In genomic region chr1:165717918-165718515, GRCh38 we compare ENCODE assay signal across 8 cellular contexts. TPM values are rescaled to one million over a fixed set of nuclear protein-coding genes. Genes with fewer than 3 reads are reported as not detected.
DNase-seq lines count a peak whose midpoint lies in the region; ATAC-seq, FAIRE-seq and TF ChIP-seq lines count a peak whose summit lies in the region.

No MANE protein-coding gene starts in this region.

- H3K4me3 ChIP-seq in Jurkat, Clone E6-1 (ENCODE audit: low read length): no peak overlapping the region
- no peak overlapping the region for H3K4me3 ChIP-seq in bronchial epithelial cell (ENCODE audit: low read depth, low read length)
- H3K4me3 ChIP-seq in HepG2 (replicated peaks in 1 of 3; ENCODE audit: insufficient read depth in 1 of 3, low read depth in 2 of 3, low read length in 3 of 3): no peak overlapping the region

- H3K27me3 ChIP-seq in bronchial epithelial cell (ENCODE audit: control insufficient read depth, insufficient read depth, low read length): no peaks in the 10 kb centered on the region
- H3K27me3 ChIP-seq in HepG2 (ENCODE audit: control insufficient read depth in 1 of 2, insufficient read depth in 2 of 2, low read length in 2 of 2): no peaks in the 10 kb centered on the region

- no peaks in the 10 kb centered on the region for H3K36me3 Mint-ChIP-seq in CD14-positive monocyte
- H3K36me3 Mint-ChIP-seq in type B pancreatic cell: no peaks in the 10 kb centered on the region

- POLR2A ChIA-PET in HepG2 (lab: Yijun Ruan, JAX): interaction anchor here (0.6 kb wide), 1 partner anchor 193 kb away, joined by 3 read pairs; no protein-coding TSS in a partner anchor

- H3K4me2 ChIP-seq in HepG2 (ENCODE audit: low read depth, low read length): no peak overlapping the region

- H3K36me3 ChIP-seq in bronchial epithelial cell (ENCODE audit: control insufficient read depth, insufficient read depth, low read length) (no peaks in the 10 kb centered on the region), HepG2 (replicated peaks in 1 of 2; ENCODE audit: control insufficient read depth in 1 of 2, insufficient read depth in 2 of 2, low read length in 2 of 2) (no peaks in the 10 kb centered on the region)

- no peak for TF ChIP-seq EP300 in HepG2 (IDR thresholded peaks at IDR 0.05; ENCODE audit: low read depth in 2 of 2, low read length in 2 of 2)
- TF ChIP-seq EP300 in HepG2 (CRISPR knock-in tag; IDR thresholded peaks at IDR 0.05; ENCODE audit: borderline replicate concordance): no peak

- TF ChIP-seq RAD21 in HepG2 (CRISPR knock-in tag; IDR thresholded peaks at IDR 0.05): peak; percentile 75

- TF ChIP-seq POLR2A in GM12891 (IDR thresholded peaks at IDR 0.05; ENCODE audit: low read depth, low read length): no peak
- no peak for TF ChIP-seq POLR2A in HepG2 (IDR thresholded peaks at IDR 0.05; ENCODE audit: insufficient read depth in 1 of 2, low read depth in 2 of 2, low read length in 2 of 2)

- H3K4me1 Mint-ChIP-seq in CD14-positive monocyte (no peaks in the 10 kb centered on the region), type B pancreatic cell (ENCODE audit: unreplicated experiment) (no peaks in the 10 kb centered on the region)

- no peak overlapping the region for H3K27ac ChIP-seq in HepG2 (ENCODE audit: extremely low read length, insufficient read depth, low read length)

- H3K4me3 Mint-ChIP-seq in CD14-positive monocyte (no peak overlapping the region), type B pancreatic cell (no peak overlapping the region)

- H4K20me1 ChIP-seq in HepG2 (ENCODE audit: insufficient read depth, low read length): no peaks in the 10 kb centered on the region

- no TSS peak for BruUV-seq in HepG2 (replicated peaks; lab: Mats Ljungman, UMichigan)

- no peaks in the 10 kb centered on the region for H3K9me3 Mint-ChIP-seq in CD14-positive monocyte
- peaks cover 4% of the 10 kb centered on the region for H3K9me3 Mint-ChIP-seq in type B pancreatic cell

- ATAC-seq in HepG2: peak; percentile 89

- no peak overlapping the region for H2AFZ ChIP-seq in HepG2 (ENCODE audit: low read length)

- FAIRE-seq in GM12891 (lab: Jason Lieb, UNC): peak; percentile 78
- FAIRE-seq in RCC 7860 (lab: Jason Lieb, UNC): peak; percentile 48
- no peak for FAIRE-seq in bronchial epithelial cell (lab: Jason Lieb, UNC)
- peak; percentile 55 for FAIRE-seq in HepG2 (lab: Jason Lieb, UNC)

- H3K4me1 ChIP-seq in HepG2 (ENCODE audit: insufficient read depth, low read length): peaks cover 25% of the 10 kb centered on the region

- TF ChIP-seq CTCF in CD14-positive monocyte (IDR thresholded peaks at IDR 0.05): peak; percentile 51
- peak; percentile 64 for TF ChIP-seq CTCF in bronchial epithelial cell (IDR thresholded peaks at IDR 0.05; ENCODE audit: insufficient read depth, low read length, severe bottlenecking)
- peak; percentile 87 for TF ChIP-seq CTCF in HepG2 (CRISPR knock-in tag; IDR thresholded peaks at IDR 0.05)
- peak; percentile 79 for TF ChIP-seq CTCF in type B pancreatic cell (conservative IDR thresholded peaks at IDR 0.05)

- peaks cover 0 to 4% (median 0%) of the 10 kb centered on the region in 3 donors for H3K27me3 Mint-ChIP-seq in CD14-positive monocyte (ENCODE audit: low read depth in 3 of 3)
- H3K27me3 Mint-ChIP-seq in type B pancreatic cell: no peaks in the 10 kb centered on the region

- H3K9ac ChIP-seq in HepG2 (ENCODE audit: insufficient read depth, low read depth, low read length): no peak overlapping the region

- CTCF ChIA-PET in HepG2 (lab: Yijun Ruan, JAX; ENCODE audit: low intra/inter-chr PET ratio, low total read pairs): interaction anchor here (1.3 to 3.0 kb wide), 4 partner anchors 153 to 210 kb away, joined by 4 to 38 read pairs (median 6); no protein-coding TSS in a partner anchor

- H3K27ac Mint-ChIP-seq in CD14-positive monocyte (no peak overlapping the region), type B pancreatic cell (no peak overlapping the region)

- H3K79me2 ChIP-seq in HepG2 (ENCODE audit: insufficient read depth, low read length): no peaks in the 10 kb centered on the region

- no peak for DNase-seq in CD14-positive monocyte (ENCODE audit: low spot score)
- DNase-seq in GM12891 (ENCODE audit: insufficient read length, low spot score): peak; percentile 29
- DNase-seq in Jurkat, Clone E6-1 (ENCODE audit: low read depth, low spot score): peak; percentile 73
- DNase-seq in RCC 7860 (ENCODE audit: low spot score): peak; percentile 56
- peak; percentile 59 for DNase-seq in bronchial epithelial cell (ENCODE audit: low read depth)
- peak; percentile 69 for DNase-seq in HepG2 (ENCODE audit: low spot score)
- no peak for DNase-seq in type B pancreatic cell (ENCODE audit: extremely low spot score, unreplicated experiment)
- DNase-seq in middle frontal gyrus (ENCODE audit: extremely low spot score, low spot score): no peak

- in situ Hi-C loops in HepG2 (cut with HindIII; ENCODE audit: extremely low pct_ligation_motif_present, low pct_unique_long_range_greater_than_20kb): loop anchor here (25.0 kb wide), 1 partner anchor 444 kb away; the partner anchor contains the start of gene FAM78B

- WGBS in HepG2 (ENCODE audit: low lambda C conversion rate): 2% methylated on average over 4 of the region's 4 CpGs

- H3K9me3 ChIP-seq in HepG2 (ENCODE audit: low read length): no peaks in the 10 kb centered on the region

- intact Hi-C loops in CD14-positive monocyte (cut with micrococcal nuclease): loop anchor here (5.0 kb wide), 1 partner anchor 194 kb away; no protein-coding TSS in a partner anchor
- intact Hi-C loops in HepG2 (cut with micrococcal nuclease; ENCODE audit: unreplicated experiment): loop anchor here (1.0 kb wide), 3 partner anchors 117 to 196 kb away; no protein-coding TSS in a partner anchor

TF ChIP-seq in GM12891, 5 proteins besides CTCF, POLR2A, EP300 and RAD21 (continues in another document):
- TF ChIP-seq POU2F2 (IDR thresholded peaks at IDR 0.05; ENCODE audit: low read depth, low read length): no peak

RNA-seq across cellular contexts. Expression of gene ALDH9A1, which starts 19.7 kb away (rescaled TPM):
- polyA plus RNA-seq in CD14-positive monocyte (10 to 100 TPM; 57.7 to 60.0 TPM), HepG2 (2011; rRNA removed) (17.1 and 27.5 TPM in 2 replicates)
- polyA plus RNA-seq in GM12891 (2012; ENCODE audit: low read depth, missing spikeins): 29.9 TPM
- polyA plus RNA-seq in Jurkat, Clone E6-1 (2012; ENCODE audit: insufficient read depth, insufficient read length): 45.5 TPM
- total RNA-seq in bronchial epithelial cell (44.0 and 51.5 TPM in 2 replicates), HepG2 (2016; rRNA removed; fragmentation: Illumina TruSeq; extraction: Trizol) (38.5 and 52.7 TPM in 2 replicates), type B pancreatic cell (ENCODE audit: low replicate concordance) (44.7 and 57.8 TPM in 2 replicates)
- 7.1 and 9.1 TPM in 2 replicates for total RNA-seq in HepG2 (2016; cell fraction: cytosol; rRNA removed; fragmentation: Illumina TruSeq; extraction: Trizol; ENCODE audit: low read depth)
- 38.4 and 54.3 TPM in 2 replicates for total RNA-seq in HepG2 (2016; cell fraction: insoluble cytoplasmic fraction; rRNA removed; fragmentation: Illumina TruSeq; extraction: Trizol)
- total RNA-seq in HepG2 (2016; cell fraction: membrane; rRNA removed; fragmentation: Illumina TruSeq; extraction: Trizol): 14.3 and 17.8 TPM in 2 replicates
- 19.4 and 21.3 TPM in 2 replicates for total RNA-seq in HepG2 (2016; cell fraction: nucleus; rRNA removed; fragmentation: Illumina TruSeq; extraction: Trizol)
- polyA plus RNA-seq in HepG2 (2011; cell fraction: cytosol; rRNA removed): 11.1 and 19.0 TPM in 2 replicates
- 6.4 and 7.2 TPM in 2 replicates for polyA plus RNA-seq in HepG2 (2011; cell fraction: nucleus; rRNA removed)
- polyA plus RNA-seq in HepG2 (2012): 17.1 and 26.3 TPM in 2 replicates
- 3.8 and 4.1 TPM in 2 replicates for polyA plus RNA-seq in HepG2 (2016; cell fraction: cytosol; fragmentation: Illumina TruSeq; extraction: Trizol; ENCODE audit: low read depth)
- polyA plus RNA-seq in HepG2 (2016; cell fraction: insoluble cytoplasmic fraction; fragmentation: Illumina TruSeq; extraction: Trizol; ENCODE audit: low read depth): 44.3 and 45.9 TPM in 2 replicates
- polyA plus RNA-seq in HepG2 (2016; cell fraction: membrane; fragmentation: Illumina TruSeq; extraction: Trizol; ENCODE audit: low read depth): 9.1 and 10.6 TPM in 2 replicates
- 19.2 and 22.1 TPM in 2 replicates for polyA plus RNA-seq in HepG2 (2016; cell fraction: nucleus; fragmentation: Illumina TruSeq; extraction: Trizol; ENCODE audit: insufficient read depth, low read depth)
- polyA minus RNA-seq in HepG2 (2011; rRNA and poly(A)+ RNA removed; ENCODE audit: low replicate concordance): 23.3 and 82.5 TPM in 2 replicates
- 19.5 and 19.6 TPM in 2 replicates for polyA minus RNA-seq in HepG2 (2011; cell fraction: cytosol; rRNA and poly(A)+ RNA removed)
- 14.4 and 23.9 TPM in 2 replicates for polyA minus RNA-seq in HepG2 (2011; cell fraction: nucleus; rRNA and poly(A)+ RNA removed)

RNA-seq across cellular contexts. Expression of gene TMCO1, which starts 50.7 kb away (rescaled TPM):
- polyA plus RNA-seq in CD14-positive monocyte (100 to 1,000 TPM; 146 to 154 TPM), HepG2 (2011; rRNA removed) (106 TPM in 2 replicates)
- 58.6 TPM for polyA plus RNA-seq in GM12891 (2012; ENCODE audit: low read depth, missing spikeins)
- 114 TPM for polyA plus RNA-seq in Jurkat, Clone E6-1 (2012; ENCODE audit: insufficient read depth, insufficient read length)
- total RNA-seq in bronchial epithelial cell (75.4 and 80.6 TPM in 2 replicates), HepG2 (2016; rRNA removed; fragmentation: Illumina TruSeq; extraction: Trizol) (85.3 and 119 TPM in 2 replicates), type B pancreatic cell (ENCODE audit: low replicate concordance) (95.0 and 109 TPM in 2 replicates)
- total RNA-seq in HepG2 (2016; cell fraction: cytosol; rRNA removed; fragmentation: Illumina TruSeq; extraction: Trizol; ENCODE audit: low read depth): 21.5 and 21.7 TPM in 2 replicates
- 96.8 and 124 TPM in 2 replicates for total RNA-seq in HepG2 (2016; cell fraction: insoluble cytoplasmic fraction; rRNA removed; fragmentation: Illumina TruSeq; extraction: Trizol)
- total RNA-seq in HepG2 (2016; cell fraction: membrane; rRNA removed; fragmentation: Illumina TruSeq; extraction: Trizol): 36.9 and 37.7 TPM in 2 replicates
- total RNA-seq in HepG2 (2016; cell fraction: nucleus; rRNA removed; fragmentation: Illumina TruSeq; extraction: Trizol): 87.3 and 93.4 TPM in 2 replicates
- polyA plus RNA-seq in HepG2 (2011; cell fraction: cytosol; rRNA removed): 52.5 and 87.0 TPM in 2 replicates
- polyA plus RNA-seq in HepG2 (2011; cell fraction: nucleus; rRNA removed): 16.1 and 21.6 TPM in 2 replicates
- polyA plus RNA-seq in HepG2 (2012): 47.2 and 80.4 TPM in 2 replicates
- polyA plus RNA-seq in HepG2 (2016; cell fraction: cytosol; fragmentation: Illumina TruSeq; extraction: Trizol; ENCODE audit: low read depth): 21.4 and 21.8 TPM in 2 replicates
- polyA plus RNA-seq in HepG2 (2016; cell fraction: insoluble cytoplasmic fraction; fragmentation: Illumina TruSeq; extraction: Trizol; ENCODE audit: low read depth): 89.7 and 101 TPM in 2 replicates
- polyA plus RNA-seq in HepG2 (2016; cell fraction: membrane; fragmentation: Illumina TruSeq; extraction: Trizol; ENCODE audit: low read depth): 30.1 and 30.7 TPM in 2 replicates
- 157 and 166 TPM in 2 replicates for polyA plus RNA-seq in HepG2 (2016; cell fraction: nucleus; fragmentation: Illumina TruSeq; extraction: Trizol; ENCODE audit: insufficient read depth, low read depth)
- 160 and 278 TPM in 2 replicates for polyA minus RNA-seq in HepG2 (2011; rRNA and poly(A)+ RNA removed; ENCODE audit: low replicate concordance)
- 41.8 and 64.7 TPM in 2 replicates for polyA minus RNA-seq in HepG2 (2011; cell fraction: cytosol; rRNA and poly(A)+ RNA removed)
- 33.7 and 41.3 TPM in 2 replicates for polyA minus RNA-seq in HepG2 (2011; cell fraction: nucleus; rRNA and poly(A)+ RNA removed)

Comparison
In these comparisons a context has a peak if more than half of its experiments do, and no peak if none do; other contexts are left out.
1. DNase-seq: peak in GM12891 (single experiment), Jurkat, Clone E6-1 (single experiment), RCC 7860 (single experiment), bronchial epithelial cell (single experiment) and HepG2 (single experiment); none in CD14-positive monocyte (single experiment), type B pancreatic cell (single experiment) and middle frontal gyrus (single experiment).
2. Peak in every context shown above with its lines, with median percentiles within 50 percentile points of each other: CTCF ChIP-seq.